Comparison of ENCODE assay signal across 10 cellular contexts in the genomic region with DNA sequence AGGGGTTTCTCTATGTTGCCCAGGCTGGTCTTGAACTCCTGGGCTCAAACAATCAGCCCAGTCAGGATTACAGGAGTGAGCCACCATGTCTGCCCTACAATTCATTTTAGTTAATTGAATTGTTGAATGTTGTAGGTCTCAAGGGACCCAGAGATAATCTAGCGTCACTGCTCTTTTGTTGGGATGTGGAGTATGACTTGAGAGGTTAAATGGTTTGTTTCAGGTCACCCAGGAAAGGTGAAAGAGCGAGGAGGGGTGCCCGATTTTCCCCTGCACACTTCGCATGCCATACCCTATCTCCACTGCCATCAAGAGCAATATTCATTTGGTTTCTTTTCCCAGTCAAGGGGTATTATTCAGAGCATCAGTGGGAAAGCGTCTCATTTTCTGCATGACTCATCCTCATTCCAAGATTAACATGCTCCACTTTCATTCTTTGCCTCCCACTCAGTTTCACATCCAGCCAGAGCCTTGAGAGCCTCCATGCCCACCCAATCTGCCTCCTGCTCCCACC. TPM values are rescaled to one million over a fixed set of nuclear protein-coding genes. Genes with fewer than 3 reads are reported as not detected.
DNase-seq lines count a peak whose midpoint lies in the region; ATAC-seq lines count a peak whose summit lies in the region.
"Had no signal": no experiment of that assay in that cellular context is flagged by ENCODE, and none has a peak within 500 bp of the region (broad histone marks: within the 10 kb centered on the region; RNA-seq: fewer than 3 reads in every experiment).

No MANE protein-coding gene starts in this region.

- no peaks in the 10 kb centered on the region for H3K9me3 Mint-ChIP-seq in activated T-helper 1 cell treated with anti-CD3 and anti-CD28 coated beads, Interleukin-12 subunit alpha, Interleukin-12 subunit beta, Interleukin-2, Interleukin-4 antibody, amounts not matched to agents 30 ng/mL and 10 ng/mL and 1 ng/mL, durations not matched to agents 14 hours and 24 hours and 36 hours
- H3K9me3 Mint-ChIP-seq in effector memory CD8-positive, alpha-beta T cell: no peaks in the 10 kb centered on the region
- H3K9me3 Mint-ChIP-seq: naive B cell had no signal

- H3K9me3 ChIP-seq in SJCRH30 (replicated peaks): peaks cover 6% of the 10 kb centered on the region; the same call in 1 of the 2 replicates

- no peaks in the 10 kb centered on the region for H3K36me3 ChIP-seq in SJCRH30

- peak overlapping the region; percentile 5; the same call in 1 of the 2 replicates for H3K4me3 ChIP-seq in SJCRH30

- intact Hi-C loops in posterior vena cava (cut with DNase I): no loop called here
- intact Hi-C loops in activated T-helper 1 cell treated with anti-CD3 and anti-CD28 coated beads, Interleukin-12 subunit alpha, Interleukin-12 subunit beta, Interleukin-2, Interleukin-4 antibody, amounts not matched to agents 30 ng/mL and 10 ng/mL and 1 ng/mL, durations not matched to agents 14 hours and 24 hours and 36 hours (cut with micrococcal nuclease): no loop called here

- H3K4me1 ChIP-seq in SJCRH30: peaks cover 26% of the 10 kb centered on the region

- H3K27ac ChIP-seq in SJCRH30: peak overlapping the region; percentile 65
- H3K27ac ChIP-seq: epithelial cell of prostate had no signal

- no peak overlapping the region for H3K4me3 Mint-ChIP-seq in activated T-helper 1 cell treated with anti-CD3 and anti-CD28 coated beads, Interleukin-12 subunit alpha, Interleukin-12 subunit beta, Interleukin-2, Interleukin-4 antibody, amounts not matched to agents 30 ng/mL and 10 ng/mL and 1 ng/mL, durations not matched to agents 14 hours and 24 hours and 36 hours
- no peak overlapping the region for H3K4me3 Mint-ChIP-seq in effector memory CD8-positive, alpha-beta T cell
- H3K4me3 Mint-ChIP-seq: naive B cell had no signal

- ATAC-seq in esophagus mucosa: peak; percentile 22
- ATAC-seq in effector memory CD8-positive, alpha-beta T cell (replicated peaks): no peak

- H3K27me3 ChIP-seq in SJCRH30: no peaks in the 10 kb centered on the region

- H3K27me3 Mint-ChIP-seq in activated T-helper 1 cell treated with anti-CD3 and anti-CD28 coated beads, Interleukin-12 subunit alpha, Interleukin-12 subunit beta, Interleukin-2, Interleukin-4 antibody, amounts not matched to agents 30 ng/mL and 10 ng/mL and 1 ng/mL, durations not matched to agents 14 hours and 24 hours and 36 hours (ENCODE audit: insufficient read depth): peaks cover 10% of the 10 kb centered on the region
- peaks cover 9 to 18% of the 10 kb centered on the region in 2 donors for H3K27me3 Mint-ChIP-seq in effector memory CD8-positive, alpha-beta T cell

- DNase-seq in H4 (ENCODE audit: low spot score) (peak; percentile 85), SJCRH30 (peak; percentile 73 to 87), renal cortical epithelial cell (ENCODE audit: low read depth) (peak; percentile 90), posterior vena cava (ENCODE audit: low spot score) (no peak)
- no peak for DNase-seq in activated T-helper 1 cell treated with anti-CD3 and anti-CD28 coated beads, Interleukin-12 subunit alpha, Interleukin-12 subunit beta, Interleukin-2, Interleukin-4 antibody, amounts not matched to agents 30 ng/mL and 10 ng/mL and 1 ng/mL, durations not matched to agents 14 hours and 24 hours and 36 hours (ENCODE audit: low spot score)
- no peak for DNase-seq in stimulated activated CD4-positive, alpha-beta T cell treated with anti-CD3 and anti-CD28 coated beads, Interleukin-4, amount 100 ng/mL, for 24 hours
- no peak for DNase-seq in effector memory CD8-positive, alpha-beta T cell
- DNase-seq: naive B cell had no signal

- H3K4me1 Mint-ChIP-seq in activated T-helper 1 cell treated with anti-CD3 and anti-CD28 coated beads, Interleukin-12 subunit alpha, Interleukin-12 subunit beta, Interleukin-2, Interleukin-4 antibody, amounts not matched to agents 30 ng/mL and 10 ng/mL and 1 ng/mL, durations not matched to agents 14 hours and 24 hours and 36 hours (ENCODE audit: low read depth): peaks cover 14% of the 10 kb centered on the region
- H3K4me1 Mint-ChIP-seq in effector memory CD8-positive, alpha-beta T cell (ENCODE audit: low read depth in 2 of 2): peaks cover 0 to under 1% of the 10 kb centered on the region in 2 donors

- peaks cover 2% of the 10 kb centered on the region for H3K36me3 Mint-ChIP-seq in activated T-helper 1 cell treated with anti-CD3 and anti-CD28 coated beads, Interleukin-12 subunit alpha, Interleukin-12 subunit beta, Interleukin-2, Interleukin-4 antibody, amounts not matched to agents 30 ng/mL and 10 ng/mL and 1 ng/mL, durations not matched to agents 14 hours and 24 hours and 36 hours (ENCODE audit: low read depth)
- no peaks in the 10 kb centered on the region for H3K36me3 Mint-ChIP-seq in effector memory CD8-positive, alpha-beta T cell (ENCODE audit: insufficient read depth)
- H3K36me3 Mint-ChIP-seq: naive B cell had no signal

- H3K27ac Mint-ChIP-seq in activated T-helper 1 cell treated with anti-CD3 and anti-CD28 coated beads, Interleukin-12 subunit alpha, Interleukin-12 subunit beta, Interleukin-2, Interleukin-4 antibody, amounts not matched to agents 30 ng/mL and 10 ng/mL and 1 ng/mL, durations not matched to agents 14 hours and 24 hours and 36 hours: no peak overlapping the region
- H3K27ac Mint-ChIP-seq in effector memory CD8-positive, alpha-beta T cell: peak overlapping the region in 1 of 2 donors; percentile 26
- H3K27ac Mint-ChIP-seq: naive B cell had no signal

RNA-seq across cellular contexts. Expression of a gene that starts 13.1 kb away (rescaled TPM):
- 14.8 and 19.7 TPM in 2 replicates for total RNA-seq in H4 (2014; rRNA removed; shearing (Covaris generic))
- total RNA-seq in SJCRH30 (2014; rRNA removed; shearing (Covaris generic)): 18.5 and 21.3 TPM in 2 replicates
- total RNA-seq in esophagus mucosa (14.1 TPM), renal cortical epithelial cell (29.7 and 74.4 TPM in 2 replicates), posterior vena cava (10 to 100 TPM; 20.7 to 25.8 TPM)
- 10.6 and 12.0 TPM in 2 replicates for total RNA-seq in activated T-helper 1 cell treated with anti-CD3 and anti-CD28 coated beads, Interleukin-12 subunit alpha, Interleukin-12 subunit beta, Interleukin-2, Interleukin-4 antibody, amounts not matched to agents 30 ng/mL and 10 ng/mL and 1 ng/mL, durations not matched to agents 14 hours and 24 hours and 36 hours

Comparison
In these comparisons a context has a peak if more than half of its experiments do, and no peak if none do; other contexts are left out.
1. DNase-seq: peak in H4 (single experiment), SJCRH30 (2 of 2) and renal cortical epithelial cell (single experiment); none in posterior vena cava (single experiment), activated T-helper 1 cell treated with anti-CD3 and anti-CD28 coated beads, Interleukin-12 subunit alpha, Interleukin-12 subunit beta, Interleukin-2, Interleukin-4 antibody, amounts not matched to agents 30 ng/mL and 10 ng/mL and 1 ng/mL, durations not matched to agents 14 hours and 24 hours and 36 hours (single experiment), stimulated activated CD4-positive, alpha-beta T cell treated with anti-CD3 and anti-CD28 coated beads, Interleukin-4, amount 100 ng/mL, for 24 hours (single experiment) and effector memory CD8-positive, alpha-beta T cell (0 of 3).